ENCODE assay signal across 1 cellular context in the genomic region with DNA sequence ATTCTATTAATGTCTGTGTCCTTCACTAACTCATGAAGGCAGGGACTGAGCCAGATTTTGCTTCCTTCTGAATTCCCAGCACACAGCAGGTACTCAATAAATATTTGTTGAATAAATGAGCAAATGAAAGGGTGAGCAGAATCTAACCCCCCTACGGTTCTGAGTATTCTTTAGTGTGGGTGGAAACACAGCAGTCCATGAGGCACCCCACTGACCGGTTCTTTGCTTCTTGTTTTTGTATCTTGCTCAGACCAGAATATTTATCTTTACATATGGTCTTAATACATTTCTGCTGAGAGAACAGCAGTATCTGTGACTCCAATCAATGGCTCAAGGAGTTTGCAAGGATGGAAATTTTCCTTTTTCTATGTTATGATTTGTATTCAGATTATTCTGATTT.
TF ChIP-seq lines count a peak whose summit lies in the region.

No MANE protein-coding gene starts in this region.

TF ChIP-seq in A549, 52 proteins besides CTCF, POLR2A, EP300 and RAD21:
- TF ChIP-seq, protein P1, sequence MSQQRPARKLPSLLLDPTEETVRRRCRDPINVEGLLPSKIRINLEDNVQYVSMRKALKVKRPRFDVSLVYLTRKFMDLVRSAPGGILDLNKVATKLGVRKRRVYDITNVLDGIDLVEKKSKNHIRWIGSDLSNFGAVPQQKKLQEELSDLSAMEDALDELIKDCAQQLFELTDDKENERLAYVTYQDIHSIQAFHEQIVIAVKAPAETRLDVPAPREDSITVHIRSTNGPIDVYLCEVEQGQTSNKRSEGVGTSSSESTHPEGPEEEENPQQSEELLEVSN (IDR thresholded peaks at IDR 0.05; ENCODE audit: borderline replicate concordance, low read depth) = no peak
- TF ChIP-seq EHMT2 (IDR thresholded peaks at IDR 0.05; ENCODE audit: low read depth) (no peak), ZSCAN20 (CRISPR knock-in tag; IDR thresholded peaks at IDR 0.05) (no peak), MYC (IDR thresholded peaks at IDR 0.05; ENCODE audit: borderline replicate concordance, low read length) (no peak), JUN (IDR thresholded peaks at IDR 0.05) (no peak), CBX8 (IDR thresholded peaks at IDR 0.05) (no peak), HDAC2 (IDR thresholded peaks at IDR 0.05) (no peak), MAZ (IDR thresholded peaks at IDR 0.05; ENCODE audit: borderline replicate concordance, low read depth, low read length) (no peak), NPAS2 (CRISPR knock-in tag; IDR thresholded peaks at IDR 0.05; ENCODE audit: borderline replicate concordance) (no peak), CEBPB (IDR thresholded peaks at IDR 0.05) (no peak), CHD4 (IDR thresholded peaks at IDR 0.05; ENCODE audit: borderline replicate concordance) (no peak), NFE2L2 (conservative IDR thresholded peaks at IDR 0.05; ENCODE audit: low read length) (no peak), ZNF302 (CRISPR knock-in tag; IDR thresholded peaks at IDR 0.05) (no peak), HOXB13 (CRISPR knock-in tag; IDR thresholded peaks at IDR 0.05; ENCODE audit: low read depth) (no peak)
- TF ChIP-seq, protein P2, sequence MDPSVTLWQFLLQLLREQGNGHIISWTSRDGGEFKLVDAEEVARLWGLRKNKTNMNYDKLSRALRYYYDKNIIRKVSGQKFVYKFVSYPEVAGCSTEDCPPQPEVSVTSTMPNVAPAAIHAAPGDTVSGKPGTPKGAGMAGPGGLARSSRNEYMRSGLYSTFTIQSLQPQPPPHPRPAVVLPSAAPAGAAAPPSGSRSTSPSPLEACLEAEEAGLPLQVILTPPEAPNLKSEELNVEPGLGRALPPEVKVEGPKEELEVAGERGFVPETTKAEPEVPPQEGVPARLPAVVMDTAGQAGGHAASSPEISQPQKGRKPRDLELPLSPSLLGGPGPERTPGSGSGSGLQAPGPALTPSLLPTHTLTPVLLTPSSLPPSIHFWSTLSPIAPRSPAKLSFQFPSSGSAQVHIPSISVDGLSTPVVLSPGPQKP (IDR thresholded peaks at IDR 0.05; ENCODE audit: low read depth, low read length) = no peak
- TF ChIP-seq, protein P3, sequence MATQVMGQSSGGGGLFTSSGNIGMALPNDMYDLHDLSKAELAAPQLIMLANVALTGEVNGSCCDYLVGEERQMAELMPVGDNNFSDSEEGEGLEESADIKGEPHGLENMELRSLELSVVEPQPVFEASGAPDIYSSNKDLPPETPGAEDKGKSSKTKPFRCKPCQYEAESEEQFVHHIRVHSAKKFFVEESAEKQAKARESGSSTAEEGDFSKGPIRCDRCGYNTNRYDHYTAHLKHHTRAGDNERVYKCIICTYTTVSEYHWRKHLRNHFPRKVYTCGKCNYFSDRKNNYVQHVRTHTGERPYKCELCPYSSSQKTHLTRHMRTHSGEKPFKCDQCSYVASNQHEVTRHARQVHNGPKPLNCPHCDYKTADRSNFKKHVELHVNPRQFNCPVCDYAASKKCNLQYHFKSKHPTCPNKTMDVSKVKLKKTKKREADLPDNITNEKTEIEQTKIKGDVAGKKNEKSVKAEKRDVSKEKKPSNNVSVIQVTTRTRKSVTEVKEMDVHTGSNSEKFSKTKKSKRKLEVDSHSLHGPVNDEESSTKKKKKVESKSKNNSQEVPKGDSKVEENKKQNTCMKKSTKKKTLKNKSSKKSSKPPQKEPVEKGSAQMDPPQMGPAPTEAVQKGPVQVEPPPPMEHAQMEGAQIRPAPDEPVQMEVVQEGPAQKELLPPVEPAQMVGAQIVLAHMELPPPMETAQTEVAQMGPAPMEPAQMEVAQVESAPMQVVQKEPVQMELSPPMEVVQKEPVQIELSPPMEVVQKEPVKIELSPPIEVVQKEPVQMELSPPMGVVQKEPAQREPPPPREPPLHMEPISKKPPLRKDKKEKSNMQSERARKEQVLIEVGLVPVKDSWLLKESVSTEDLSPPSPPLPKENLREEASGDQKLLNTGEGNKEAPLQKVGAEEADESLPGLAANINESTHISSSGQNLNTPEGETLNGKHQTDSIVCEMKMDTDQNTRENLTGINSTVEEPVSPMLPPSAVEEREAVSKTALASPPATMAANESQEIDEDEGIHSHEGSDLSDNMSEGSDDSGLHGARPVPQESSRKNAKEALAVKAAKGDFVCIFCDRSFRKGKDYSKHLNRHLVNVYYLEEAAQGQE (IDR thresholded peaks at IDR 0.05) = no peak
- TF ChIP-seq, protein P4, sequence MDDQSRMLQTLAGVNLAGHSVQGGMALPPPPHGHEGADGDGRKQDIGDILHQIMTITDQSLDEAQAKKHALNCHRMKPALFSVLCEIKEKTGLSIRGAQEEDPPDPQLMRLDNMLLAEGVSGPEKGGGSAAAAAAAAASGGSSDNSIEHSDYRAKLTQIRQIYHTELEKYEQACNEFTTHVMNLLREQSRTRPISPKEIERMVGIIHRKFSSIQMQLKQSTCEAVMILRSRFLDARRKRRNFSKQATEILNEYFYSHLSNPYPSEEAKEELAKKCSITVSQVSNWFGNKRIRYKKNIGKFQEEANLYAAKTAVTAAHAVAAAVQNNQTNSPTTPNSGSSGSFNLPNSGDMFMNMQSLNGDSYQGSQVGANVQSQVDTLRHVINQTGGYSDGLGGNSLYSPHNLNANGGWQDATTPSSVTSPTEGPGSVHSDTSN (IDR thresholded peaks at IDR 0.05) = no peak
- TF ChIP-seq, protein P5, sequence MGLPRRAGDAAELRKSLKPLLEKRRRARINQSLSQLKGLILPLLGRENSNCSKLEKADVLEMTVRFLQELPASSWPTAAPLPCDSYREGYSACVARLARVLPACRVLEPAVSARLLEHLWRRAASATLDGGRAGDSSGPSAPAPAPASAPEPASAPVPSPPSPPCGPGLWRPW (IDR thresholded peaks at IDR 0.05) = no peak
- TF ChIP-seq, protein P6, sequence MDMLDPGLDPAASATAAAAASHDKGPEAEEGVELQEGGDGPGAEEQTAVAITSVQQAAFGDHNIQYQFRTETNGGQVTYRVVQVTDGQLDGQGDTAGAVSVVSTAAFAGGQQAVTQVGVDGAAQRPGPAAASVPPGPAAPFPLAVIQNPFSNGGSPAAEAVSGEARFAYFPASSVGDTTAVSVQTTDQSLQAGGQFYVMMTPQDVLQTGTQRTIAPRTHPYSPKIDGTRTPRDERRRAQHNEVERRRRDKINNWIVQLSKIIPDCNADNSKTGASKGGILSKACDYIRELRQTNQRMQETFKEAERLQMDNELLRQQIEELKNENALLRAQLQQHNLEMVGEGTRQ (IDR thresholded peaks at IDR 0.05) = no peak
